9 cellular contexts compared by ENCODE assay signal in the genomic region with DNA sequence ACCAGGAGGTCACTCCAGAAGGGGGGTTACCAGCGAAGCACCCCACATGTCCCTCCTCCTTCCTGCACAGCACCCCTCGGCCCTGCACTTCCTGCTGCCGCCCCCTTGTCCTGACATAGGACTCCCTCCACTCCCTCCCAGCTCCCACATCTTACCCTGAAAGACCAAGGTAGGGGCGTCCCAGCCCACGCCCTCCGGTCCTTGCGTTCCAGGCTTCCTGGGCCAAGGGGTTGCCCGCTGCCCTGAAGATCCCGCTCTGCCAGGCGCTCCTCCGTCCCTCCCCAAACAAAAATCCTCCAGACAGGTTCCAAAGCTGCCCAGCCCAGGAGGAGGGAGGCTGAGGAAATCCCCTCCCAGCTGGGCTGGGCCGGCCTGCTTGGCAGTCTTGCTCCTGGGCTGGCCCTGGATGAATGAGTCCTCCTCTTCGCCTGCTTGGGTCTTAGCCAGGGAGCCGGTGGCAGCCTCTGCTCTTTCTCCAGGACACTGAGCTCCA. TPM values are rescaled to one million over a fixed set of nuclear protein-coding genes. Genes with fewer than 3 reads are reported as not detected.
DNase-seq lines count a peak whose midpoint lies in the region; ATAC-seq and TF ChIP-seq lines count a peak whose summit lies in the region.
"Had no signal": no experiment of that assay in that cellular context is flagged by ENCODE, and none has a peak within 500 bp of the region (broad histone marks: within the 10 kb centered on the region; RNA-seq: fewer than 3 reads in every experiment).

A gene with protein sequence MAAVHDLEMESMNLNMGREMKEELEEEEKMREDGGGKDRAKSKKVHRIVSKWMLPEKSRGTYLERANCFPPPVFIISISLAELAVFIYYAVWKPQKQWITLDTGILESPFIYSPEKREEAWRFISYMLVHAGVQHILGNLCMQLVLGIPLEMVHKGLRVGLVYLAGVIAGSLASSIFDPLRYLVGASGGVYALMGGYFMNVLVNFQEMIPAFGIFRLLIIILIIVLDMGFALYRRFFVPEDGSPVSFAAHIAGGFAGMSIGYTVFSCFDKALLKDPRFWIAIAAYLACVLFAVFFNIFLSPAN (minus strand): TSS at position 304 of the 493 bp plus-strand sequence. CDS start 22,618 bp downstream, outside the sequence.

- DNase-seq in NCI-H2196 treated with DMSO at 0.1 percent for 48 hours (lab: John Stamatoyannopoulos, UW; ENCODE audit: unreplicated experiment) (peak; percentile 17), endodermal cell (peak; percentile 58), medulla oblongata (ENCODE audit: extremely low spot score) (peak; percentile 88), NCI-H2227 (lab: John Stamatoyannopoulos, UW; ENCODE audit: unreplicated experiment) (no peak)
- no peak for DNase-seq in NK-92 treated with Interleukin-12 subunit alpha and Interleukin-12 subunit beta, amount 100 ng/mL, for 24 hours (lab: John Stamatoyannopoulos, UW)
- DNase-seq: NCI-H69 had no signal

- no peaks in the 10 kb centered on the region for H3K36me3 Mint-ChIP-seq in endodermal cell (ENCODE audit: low read depth)
- H3K36me3 Mint-ChIP-seq: activated naive CD4-positive, alpha-beta T cell treated with anti-CD3 and anti-CD28 coated beads, Interleukin-2, amount 50 U/mL, for 24 hours had no signal

- H3K4me3 ChIP-seq in endodermal cell (ENCODE audit: low read length) = no peak within 1 kb of the TSS
- peak within 1 kb of the TSS; percentile 37 for H3K4me3 ChIP-seq in urinary bladder (ENCODE audit: low read depth, low read length)

- TF ChIP-seq CTCF in endodermal cell (conservative IDR thresholded peaks at IDR 0.05) = no peak

- no peaks in the 10 kb centered on the region for H3K4me1 Mint-ChIP-seq in endodermal cell
- H3K4me1 Mint-ChIP-seq: activated naive CD4-positive, alpha-beta T cell treated with anti-CD3 and anti-CD28 coated beads, Interleukin-2, amount 50 U/mL, for 24 hours had no signal

- H3K36me3 ChIP-seq in endodermal cell (ENCODE audit: control insufficient read depth, insufficient read depth, low read length) (no peaks in the 10 kb centered on the region), urinary bladder (ENCODE audit: insufficient read depth) (no peaks in the 10 kb centered on the region)

- H3K27ac Mint-ChIP-seq in endodermal cell = no peak within 1 kb of the TSS
- H3K27ac Mint-ChIP-seq: activated naive CD4-positive, alpha-beta T cell treated with anti-CD3 and anti-CD28 coated beads, Interleukin-2, amount 50 U/mL, for 24 hours had no signal

- H3K9me3 ChIP-seq in endodermal cell (ENCODE audit: control insufficient read depth, low read length) = no peaks in the 10 kb centered on the region

- no peak within 1 kb of the TSS for H3K27ac ChIP-seq in endodermal cell (ENCODE audit: low read depth, low read length)
- no peak within 1 kb of the TSS for H3K27ac ChIP-seq in urinary bladder (ENCODE audit: low read depth)

- no peak within 1 kb of the TSS for H3K4me3 Mint-ChIP-seq in endodermal cell
- H3K4me3 Mint-ChIP-seq: activated naive CD4-positive, alpha-beta T cell treated with anti-CD3 and anti-CD28 coated beads, Interleukin-2, amount 50 U/mL, for 24 hours had no signal

- no peak for ATAC-seq in HG03378 (IDR thresholded peaks at IDR 0.05; ENCODE audit: unreplicated experiment)

- WGBS in endodermal cell (ENCODE audit: insufficient coverage in 1 of 2, insufficient read length in 1 of 2), 2 experiments = 83 to 91% methylated on average over 8 to 14 of the region's 14 CpGs
- WGBS in urinary bladder = 20% methylated on average over 14 of the region's 14 CpGs

- H3K27me3 ChIP-seq in endodermal cell (ENCODE audit: control insufficient read depth, insufficient read depth, low read length, poor library complexity, severe bottlenecking) = no peaks in the 10 kb centered on the region

- H3K9me3 Mint-ChIP-seq in endodermal cell = peaks cover under 1% of the 10 kb centered on the region
- H3K9me3 Mint-ChIP-seq: activated naive CD4-positive, alpha-beta T cell treated with anti-CD3 and anti-CD28 coated beads, Interleukin-2, amount 50 U/mL, for 24 hours had no signal

- H3K27me3 Mint-ChIP-seq in endodermal cell (ENCODE audit: insufficient read depth) = no peaks in the 10 kb centered on the region
- H3K27me3 Mint-ChIP-seq: activated naive CD4-positive, alpha-beta T cell treated with anti-CD3 and anti-CD28 coated beads, Interleukin-2, amount 50 U/mL, for 24 hours had no signal

- H3K9ac ChIP-seq in endodermal cell (ENCODE audit: extremely low read depth, low read length, poor library complexity, severe bottlenecking) = no peak within 1 kb of the TSS

- H3K4me1 ChIP-seq in endodermal cell (ENCODE audit: control insufficient read depth, insufficient read depth, low read length) = no peaks in the 10 kb centered on the region
- no peaks in the 10 kb centered on the region for H3K4me1 ChIP-seq in urinary bladder (ENCODE audit: insufficient read depth)

RNA-seq across cellular contexts. Expression of the gene that starts here (rescaled TPM):
- not detected for total RNA-seq in endodermal cell
- not detected for polyA plus RNA-seq in endodermal cell (2013, experiment 1 of 2)
- not detected for polyA plus RNA-seq in endodermal cell (2013, experiment 2 of 2)
- total RNA-seq in urinary bladder = 6.3 TPM
- polyA plus RNA-seq in urinary bladder = 2.9 TPM

Comparison
In these comparisons a context has a peak if more than half of its experiments do, and no peak if none do; other contexts are left out.
1. Peak in DNase-seq in endodermal cell; RNA of the gene not detected or under 1 TPM.
2. DNase-seq: peak in NCI-H2196 treated with DMSO at 0.1 percent for 48 hours (single experiment) and medulla oblongata (single experiment); none in NK-92 treated with Interleukin-12 subunit alpha and Interleukin-12 subunit beta, amount 100 ng/mL, for 24 hours (single experiment) and NCI-H2227 (single experiment).